Comparison of ENCODE assay signal across 23 cellular contexts in the genomic region with DNA sequence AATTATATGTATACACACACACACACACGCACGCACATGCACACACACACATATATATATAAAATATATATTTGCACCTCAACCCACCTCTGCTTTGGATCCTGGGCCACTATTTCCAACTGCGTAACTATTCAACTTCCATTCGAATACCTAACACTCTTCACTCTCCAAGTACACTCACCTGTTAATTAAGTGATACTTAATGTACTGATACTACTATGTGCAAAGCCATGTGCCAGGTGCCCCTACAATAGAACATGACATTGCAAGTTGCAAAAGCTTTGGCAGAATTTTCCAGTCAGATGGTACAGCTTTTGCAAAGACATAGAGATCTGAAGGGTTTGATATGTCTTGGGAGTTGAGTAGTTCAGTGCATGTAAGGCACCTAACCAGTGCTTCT. TPM values are rescaled to one million over a fixed set of nuclear protein-coding genes. Genes with fewer than 3 reads are reported as not detected.
"Had no signal": no experiment of that assay in that cellular context is flagged by ENCODE, and none has a peak within 500 bp of the region (broad histone marks: within the 10 kb centered on the region; RNA-seq: fewer than 3 reads in every experiment).

No MANE protein-coding gene starts in this region.

- H3K4me1 ChIP-seq: SJCRH30 had no signal

- ATAC-seq: K562, PC-3, Right ventricle myocardium inferior, SK-N-SH treated with all-trans-retinoic acid at 6 μM for 48 hours had no signal

- FAIRE-seq: K562 had no signal

- H3K9me3 ChIP-seq: Peyer's patch, SJCRH30 had no signal

- H3K9ac ChIP-seq: KMS-11 had no signal

- H3K27me3 ChIP-seq: Peyer's patch, SJCRH30 had no signal

- H3K36me3 ChIP-seq: SJCRH30 had no signal

- H3K4me2 ChIP-seq: KMS-11 had no signal

- DNase-seq: Kasumi-1, MM.1S, NCI-H1092 treated with DMSO at 0.1 percent for 48 hours, NCI-H1436, NCI-H187, NCI-H2029, NCI-H2081 treated with DMSO at 0.1 percent for 48 hours, NCI-H2171, NCI-H226, NCI-H446, NCI-H510A, NCI-H524 treated with DMSO at 0.1 percent for 48 hours, NCI-H69, NCI-H774, PC-3, Peyer's patch, SHP77 treated with DMSO at 0.1 percent for 48 hours, SJCRH30 had no signal

- H3K27ac Mint-ChIP-seq: IgD-negative memory B cell had no signal

- H3K27ac ChIP-seq: KMS-11, Peyer's patch, SJCRH30 had no signal

- H3K4me3 ChIP-seq: K562, Peyer's patch, SJCRH30 had no signal

- H3K4me1 Mint-ChIP-seq: IgD-negative memory B cell had no signal

RNA-seq across cellular contexts. Expression of a gene that starts 7.1 kb away (rescaled TPM):
- polyA plus RNA-seq: IgD-negative memory B cell had no signal
